16 cellular contexts compared by ENCODE assay signal in the genomic region with DNA sequence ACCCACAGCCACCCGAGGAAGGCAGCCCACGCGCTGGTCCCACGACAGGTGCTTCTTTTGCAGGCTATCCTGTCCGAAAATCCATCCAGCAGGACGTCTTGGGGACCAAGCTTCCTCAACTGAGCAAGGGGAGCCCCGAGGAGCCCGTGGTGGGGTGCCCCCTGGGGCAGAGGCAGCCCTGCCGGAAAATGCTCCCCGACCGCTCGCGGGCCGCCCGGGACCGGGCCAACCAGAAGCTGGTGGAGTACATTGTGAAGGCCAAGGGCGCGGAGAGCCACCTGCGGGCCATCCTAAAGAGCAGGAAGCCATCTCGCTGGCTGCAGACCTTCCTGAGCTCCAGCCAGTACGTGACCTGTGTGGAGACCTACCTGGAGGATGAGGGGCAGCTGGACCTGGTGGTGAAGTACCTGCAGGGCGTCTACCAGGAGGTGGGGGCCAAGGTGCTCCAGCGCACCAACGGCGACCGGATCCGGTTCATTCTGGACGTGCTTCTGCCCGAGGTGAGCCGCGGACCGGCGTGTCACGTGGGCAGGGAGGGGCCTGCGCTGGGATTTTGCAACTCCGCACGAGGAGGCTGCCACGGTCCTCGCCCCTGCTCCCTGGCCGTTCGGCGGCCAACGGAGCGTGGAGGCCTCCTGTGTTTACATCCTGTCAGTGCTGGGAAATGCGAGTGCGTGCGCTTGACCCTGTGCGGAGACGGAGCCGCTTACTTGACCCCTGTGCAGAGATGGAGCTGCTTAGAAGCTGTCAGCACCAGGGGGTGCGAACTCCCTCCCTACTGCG.
"Had no signal": no experiment of that assay in that cellular context is flagged by ENCODE, and none has a peak within 500 bp of the region (broad histone marks: within the 10 kb centered on the region; RNA-seq: fewer than 3 reads in every experiment).

No MANE protein-coding gene starts in this region.

- H3K4me1 ChIP-seq: psoas muscle had no signal

- H3K36me3 Mint-ChIP-seq: natural killer cell had no signal

- DNase-seq: activated CD4-positive, alpha-beta T cell treated with anti-CD3 and anti-CD28 coated beads, Interleukin-2, amount 50 U/mL, for 1 hour; activated CD4-positive, CD25-positive, alpha-beta regulatory T cell; activated naive CD4-positive, alpha-beta T cell treated with anti-CD3 and anti-CD28 coated beads, Interleukin-2, amount 10 ng/mL, durations not matched to agents 7 days and 5 days; body of pancreas; cerebellar nuclear complex; endodermal cell; erythroblast; left colon; natural killer cell; occipital lobe; psoas muscle; stimulated activated CD4-positive, alpha-beta T cell treated with anti-CD3 and anti-CD28 coated beads, Interleukin-4, amount 100 ng/mL, for 24 hours; T-helper 2 cell had no signal

- H3K27me3 ChIP-seq: body of pancreas had no signal

- H3K27me3 Mint-ChIP-seq: activated naive CD4-positive, alpha-beta T cell treated with anti-CD3 and anti-CD28 coated beads, Interleukin-2, amount 10 ng/mL, durations not matched to agents 7 days and 5 days; memory B cell; stimulated activated naive CD8-positive, alpha-beta T cell treated with anti-CD3 and anti-CD28 coated beads, Interleukin-15, Interleukin-2, amounts not matched to agents 100 ng/mL and 50 ng/mL, for 24 hours had no signal

- H3K4me3 Mint-ChIP-seq: activated naive CD4-positive, alpha-beta T cell treated with anti-CD3 and anti-CD28 coated beads, Interleukin-2, amount 10 ng/mL, durations not matched to agents 7 days and 5 days; endodermal cell; memory B cell; natural killer cell; stimulated activated naive CD8-positive, alpha-beta T cell treated with anti-CD3 and anti-CD28 coated beads, Interleukin-15, Interleukin-2, amounts not matched to agents 100 ng/mL and 50 ng/mL, for 24 hours had no signal

- ATAC-seq: body of pancreas, left colon, natural killer cell, psoas muscle had no signal

- H3K4me3 ChIP-seq: body of pancreas, psoas muscle had no signal

- H3K27ac Mint-ChIP-seq: activated naive CD4-positive, alpha-beta T cell treated with anti-CD3 and anti-CD28 coated beads, Interleukin-2, amount 10 ng/mL, durations not matched to agents 7 days and 5 days; activated T-helper 2 cell treated with anti-CD3 and anti-CD28 coated beads, Interferon-gamma antibody, Interleukin-2, Interleukin-4, amounts not matched to agents 10 μg/mL and 5 μg/mL and 100 μg/mL, durations not matched to agents 14 hours and 24 hours and 36 hours; endodermal cell; memory B cell; natural killer cell; stimulated activated naive CD8-positive, alpha-beta T cell treated with anti-CD3 and anti-CD28 coated beads, Interleukin-15, Interleukin-2, amounts not matched to agents 100 ng/mL and 50 ng/mL, for 24 hours had no signal

- H3K9me3 ChIP-seq: body of pancreas, psoas muscle had no signal

- H3K4me1 Mint-ChIP-seq: activated naive CD4-positive, alpha-beta T cell treated with anti-CD3 and anti-CD28 coated beads, Interleukin-2, amount 10 ng/mL, durations not matched to agents 7 days and 5 days; endodermal cell; memory B cell had no signal

- H3K9me3 Mint-ChIP-seq: activated naive CD4-positive, alpha-beta T cell treated with anti-CD3 and anti-CD28 coated beads, Interleukin-2, amount 10 ng/mL, durations not matched to agents 7 days and 5 days; activated T-helper 2 cell treated with anti-CD3 and anti-CD28 coated beads, Interferon-gamma antibody, Interleukin-2, Interleukin-4, amounts not matched to agents 10 μg/mL and 5 μg/mL and 100 μg/mL, durations not matched to agents 14 hours and 24 hours and 36 hours; endodermal cell; memory B cell; natural killer cell; stimulated activated naive CD8-positive, alpha-beta T cell treated with anti-CD3 and anti-CD28 coated beads, Interleukin-15, Interleukin-2, amounts not matched to agents 100 ng/mL and 50 ng/mL, for 24 hours had no signal

- H3K27ac ChIP-seq: body of pancreas, psoas muscle had no signal
